In genomic region chr5:58064799-58065198, GRCh38 we compare ENCODE assay signal across 24 cellular contexts.
DNase-seq lines count a peak whose midpoint lies in the region; FAIRE-seq and TF ChIP-seq lines count a peak whose summit lies in the region.
"Had no signal": no experiment of that assay in that cellular context is flagged by ENCODE, and none has a peak within 500 bp of the region (broad histone marks: within the 10 kb centered on the region; RNA-seq: fewer than 3 reads in every experiment).

No MANE protein-coding gene starts in this region.

- intact Hi-C loops in spleen (cut with DNase I; ENCODE audit: low total_unique reads), result no loop called here

- peaks cover 12% of the 10 kb centered on the region; the same call in 1 of the 2 replicates for H3K9me3 Mint-ChIP-seq in HFFc6
- H3K9me3 Mint-ChIP-seq: activated CD4-positive, alpha-beta T cell treated with anti-CD3 and anti-CD28 coated beads, Interleukin-2, amount 10 ng/mL, durations not matched to agents 24 days and 14 days; activated T-cell treated with anti-CD3 and anti-CD28 coated beads, Interleukin-2, amount 50 U/mL, for 24 hours; stimulated activated naive CD8-positive, alpha-beta T cell treated with anti-CD3 and anti-CD28 coated beads, Interleukin-15, amount 100 ng/mL, for 72 hours had no signal

- no peak overlapping the region for H3K27ac Mint-ChIP-seq in HFFc6
- H3K27ac Mint-ChIP-seq: activated CD4-positive, alpha-beta T cell treated with anti-CD3 and anti-CD28 coated beads, Interleukin-2, amount 10 ng/mL, durations not matched to agents 24 days and 14 days; activated T-cell treated with anti-CD3 and anti-CD28 coated beads, Interleukin-2, amount 50 U/mL, for 24 hours; stimulated activated naive CD8-positive, alpha-beta T cell treated with anti-CD3 and anti-CD28 coated beads, Interleukin-15, amount 100 ng/mL, for 72 hours had no signal

- no peak overlapping the region for H3K27ac ChIP-seq in spleen
- H3K27ac ChIP-seq: adrenal gland, breast epithelium, epithelial cell of prostate, ovary, thyroid gland had no signal

- no peak; the same call in 1 of the 2 replicates for TF ChIP-seq CTCF in HFFc6 (IDR thresholded peaks at IDR 0.05)
- TF ChIP-seq CTCF in fibroblast of the aortic adventitia (IDR thresholded peaks at IDR 0.05; ENCODE audit: insufficient read depth, low read length), result no peak
- TF ChIP-seq CTCF in spleen (IDR thresholded peaks at IDR 0.05 in 8 of 11, conservative IDR thresholded peaks at IDR 0.05 in 3 of 11), result no peak

- DNase-seq in EH (ENCODE audit: low read depth) (peak; percentile 85), HFFc6 (peak; percentile 22), RPMI7951 (ENCODE audit: low read depth) (peak; percentile 55), fibroblast of the aortic adventitia (ENCODE audit: low read depth) (peak; percentile 14), spleen (no peak), NCI-H2227 (lab: John Stamatoyannopoulos, UW; ENCODE audit: unreplicated experiment) (no peak), HTR-8/SVneo (ENCODE audit: insufficient read length, low spot score) (no peak)
- DNase-seq in activated effector memory CD4-positive, alpha-beta T cell treated with Interleukin-2 at 50 U/mL for 16 hours, result no peak
- DNase-seq: activated CD4-positive, alpha-beta T cell treated with anti-CD3 and anti-CD28 coated beads, Interleukin-2, amount 10 ng/mL, durations not matched to agents 24 days and 14 days; activated T-cell treated with anti-CD3 and anti-CD28 coated beads, Interleukin-2, amount 50 U/mL, for 24 hours; adrenal gland; DMS53; left cardiac atrium; mammary epithelial cell; NCI-H2029 treated with DMSO at 0.1 percent for 48 hours; ovary; SHP77 treated with DMSO at 0.1 percent for 48 hours; stimulated activated naive CD8-positive, alpha-beta T cell treated with anti-CD3 and anti-CD28 coated beads, Interleukin-15, amount 100 ng/mL, for 72 hours; SW 1271; T1000; thyroid gland had no signal

- no peaks in the 10 kb centered on the region for H3K27me3 ChIP-seq in spleen (replicated peaks in 1 of 7)
- H3K27me3 ChIP-seq: adrenal gland, breast epithelium, ovary, thyroid gland had no signal

- no peak overlapping the region for H3K4me3 ChIP-seq in fibroblast of the aortic adventitia (ENCODE audit: low read depth, low read length)
- no peak overlapping the region for H3K4me3 ChIP-seq in spleen
- H3K4me3 ChIP-seq: adrenal gland, breast epithelium, ovary, thyroid gland had no signal

- H3K27me3 Mint-ChIP-seq in HFFc6 (ENCODE audit: insufficient read depth), result no peaks in the 10 kb centered on the region; the same call in 1 of the 2 replicates
- H3K27me3 Mint-ChIP-seq: activated CD4-positive, alpha-beta T cell treated with anti-CD3 and anti-CD28 coated beads, Interleukin-2, amount 10 ng/mL, durations not matched to agents 24 days and 14 days; activated T-cell treated with anti-CD3 and anti-CD28 coated beads, Interleukin-2, amount 50 U/mL, for 24 hours; stimulated activated naive CD8-positive, alpha-beta T cell treated with anti-CD3 and anti-CD28 coated beads, Interleukin-15, amount 100 ng/mL, for 72 hours had no signal

- TF ChIP-seq POLR2A in spleen (IDR thresholded peaks at IDR 0.05), result no peak

- no peaks in the 10 kb centered on the region for H3K4me1 ChIP-seq in spleen
- H3K4me1 ChIP-seq: adrenal gland, breast epithelium, thyroid gland had no signal

- H3K36me3 Mint-ChIP-seq in HFFc6 (ENCODE audit: low read depth), result peaks cover 7% of the 10 kb centered on the region

- FAIRE-seq in HTR-8/SVneo (lab: Jason Lieb, UNC), result no peak
- FAIRE-seq: frontal cortex had no signal

- no peak overlapping the region for H3K4me3 Mint-ChIP-seq in HFFc6
- H3K4me3 Mint-ChIP-seq: activated CD4-positive, alpha-beta T cell treated with anti-CD3 and anti-CD28 coated beads, Interleukin-2, amount 10 ng/mL, durations not matched to agents 24 days and 14 days; activated T-cell treated with anti-CD3 and anti-CD28 coated beads, Interleukin-2, amount 50 U/mL, for 24 hours; stimulated activated naive CD8-positive, alpha-beta T cell treated with anti-CD3 and anti-CD28 coated beads, Interleukin-15, amount 100 ng/mL, for 72 hours had no signal

- peaks cover 35% of the 10 kb centered on the region for H3K4me1 Mint-ChIP-seq in HFFc6 (ENCODE audit: low read depth)
- H3K4me1 Mint-ChIP-seq: activated CD4-positive, alpha-beta T cell treated with anti-CD3 and anti-CD28 coated beads, Interleukin-2, amount 10 ng/mL, durations not matched to agents 24 days and 14 days; stimulated activated naive CD8-positive, alpha-beta T cell treated with anti-CD3 and anti-CD28 coated beads, Interleukin-15, amount 100 ng/mL, for 72 hours had no signal

- peaks cover 0 to 9% (median 5%) of the 10 kb centered on the region in 8 donors for H3K9me3 ChIP-seq in spleen
- H3K9me3 ChIP-seq: adrenal gland, ovary, thyroid gland had no signal

- no peaks in the 10 kb centered on the region for H3K36me3 ChIP-seq in spleen
- H3K36me3 ChIP-seq: adrenal gland, breast epithelium, ovary, thyroid gland had no signal

- 81 to 92% (median 88%) methylated on average over 2 of the region's 2 CpGs for WGBS in spleen, 5 donors

Comparison
In these comparisons a context has a peak if more than half of its experiments do, and no peak if none do; other contexts are left out.
1. DNase-seq: peak in EH (single experiment), HFFc6 (single experiment), RPMI7951 (single experiment) and fibroblast of the aortic adventitia (single experiment); none in activated effector memory CD4-positive, alpha-beta T cell treated with Interleukin-2 at 50 U/mL for 16 hours (single experiment), spleen (single experiment), NCI-H2227 (single experiment) and HTR-8/SVneo (single experiment).